Comparison of ENCODE assay signal across 26 cellular contexts in genomic region chrX:56974408-56974807, GRCh38.
"Had no signal": no experiment of that assay in that cellular context is flagged by ENCODE, and none has a peak within 500 bp of the region (broad histone marks: within the 10 kb centered on the region; RNA-seq: fewer than 3 reads in every experiment).

No MANE protein-coding gene starts in this region.

- H3K9me3 ChIP-seq: colonic mucosa, heart left ventricle, left lung, right lobe of liver, testis, tibial artery, upper lobe of right lung, vagina had no signal

- H3K4me3 ChIP-seq: colonic mucosa, heart left ventricle, hepatocyte, left lung, neural progenitor cell, right lobe of liver, testis, tibial artery, upper lobe of right lung, vagina had no signal

- H3K4me3 Mint-ChIP-seq: dendritic cell treated with granulocyte-macrophage colony-stimulating factor and Interleukin-4, amounts not matched to agents 40 ng/mL and 50 ng/mL, for 4 days; endodermal cell; naive thymus-derived CD4-positive, alpha-beta T cell; nephron; neural progenitor cell; stimulated activated memory B cell treated with anti-CD40 and anti-IgM and Interleukin-4, amounts not matched to agents 10 μg/mL and 1 μg/mL and 100 μg/mL, for 72 hours had no signal

- H3K4me1 Mint-ChIP-seq: endodermal cell; nephron; neural progenitor cell; stimulated activated memory B cell treated with anti-CD40 and anti-IgM and Interleukin-4, amounts not matched to agents 10 μg/mL and 1 μg/mL and 100 μg/mL, for 72 hours had no signal

- H3K36me3 ChIP-seq: colonic mucosa, right lobe of liver, vagina had no signal

- H3K4me1 ChIP-seq: colonic mucosa, heart left ventricle, left lung, neural progenitor cell, parathyroid adenoma, right lobe of liver, testis, tibial artery, upper lobe of right lung, vagina had no signal

- ATAC-seq: heart left ventricle; left cardiac atrium; left lung; naive thymus-derived CD4-positive, alpha-beta T cell; right lobe of liver; stimulated activated memory B cell treated with anti-CD40 and anti-IgM and Interleukin-4, amounts not matched to agents 10 μg/mL and 1 μg/mL and 100 μg/mL, for 72 hours; stimulated activated naive CD8-positive, alpha-beta T cell treated with anti-CD3 and anti-CD28 coated beads, Interleukin-15, Interleukin-2, amounts not matched to agents 100 U/mL and 50 U/mL, for 24 hours; upper lobe of right lung had no signal

- H3K27me3 ChIP-seq: colonic mucosa, heart left ventricle, hepatocyte, left lung, neural progenitor cell, right lobe of liver, testis, tibial artery, upper lobe of right lung, vagina had no signal

- H3K27me3 Mint-ChIP-seq: dendritic cell treated with granulocyte-macrophage colony-stimulating factor and Interleukin-4, amounts not matched to agents 40 ng/mL and 50 ng/mL, for 4 days; naive thymus-derived CD4-positive, alpha-beta T cell; progenitor cell of endocrine pancreas; stimulated activated memory B cell treated with anti-CD40 and anti-IgM and Interleukin-4, amounts not matched to agents 10 μg/mL and 1 μg/mL and 100 μg/mL, for 72 hours had no signal

- H3K27ac Mint-ChIP-seq: dendritic cell treated with granulocyte-macrophage colony-stimulating factor and Interleukin-4, amounts not matched to agents 40 ng/mL and 50 ng/mL, for 4 days; endodermal cell; nephron; neural progenitor cell; progenitor cell of endocrine pancreas; stimulated activated memory B cell treated with anti-CD40 and anti-IgM and Interleukin-4, amounts not matched to agents 10 μg/mL and 1 μg/mL and 100 μg/mL, for 72 hours had no signal

- DNase-seq: colonic mucosa; effector CD8-positive, alpha-beta T cell; endodermal cell; heart left ventricle; left cardiac atrium; left lung; mesenchymal stem cell; midbrain; naive thymus-derived CD4-positive, alpha-beta T cell; right lobe of liver; small intestine; stimulated activated CD4-positive, alpha-beta T cell treated with anti-CD3 and anti-CD28 coated beads, Interleukin-12 subunit alpha, Interleukin-12 subunit beta, amount 100 ng/mL, for 4 hours; stimulated activated CD4-positive, alpha-beta T cell treated with anti-CD3 and anti-CD28 coated beads, Interleukin-4, amount 100 ng/mL, for 4 hours; stimulated activated naive CD8-positive, alpha-beta T cell treated with anti-CD3 and anti-CD28 coated beads, Interleukin-15, Interleukin-2, amounts not matched to agents 100 U/mL and 50 U/mL, for 24 hours; substantia nigra; testis; tibial artery; upper lobe of right lung had no signal

- H3K27ac ChIP-seq: colonic mucosa, heart left ventricle, hepatocyte, left lung, neural progenitor cell, parathyroid adenoma, right lobe of liver, testis, tibial artery, upper lobe of right lung, vagina had no signal

- H3K9me3 Mint-ChIP-seq: dendritic cell treated with granulocyte-macrophage colony-stimulating factor and Interleukin-4, amounts not matched to agents 40 ng/mL and 50 ng/mL, for 4 days; naive thymus-derived CD4-positive, alpha-beta T cell; nephron; stimulated activated memory B cell treated with anti-CD40 and anti-IgM and Interleukin-4, amounts not matched to agents 10 μg/mL and 1 μg/mL and 100 μg/mL, for 72 hours had no signal
